Comparison of ENCODE assay signal across 1 cellular context in the genomic region with DNA sequence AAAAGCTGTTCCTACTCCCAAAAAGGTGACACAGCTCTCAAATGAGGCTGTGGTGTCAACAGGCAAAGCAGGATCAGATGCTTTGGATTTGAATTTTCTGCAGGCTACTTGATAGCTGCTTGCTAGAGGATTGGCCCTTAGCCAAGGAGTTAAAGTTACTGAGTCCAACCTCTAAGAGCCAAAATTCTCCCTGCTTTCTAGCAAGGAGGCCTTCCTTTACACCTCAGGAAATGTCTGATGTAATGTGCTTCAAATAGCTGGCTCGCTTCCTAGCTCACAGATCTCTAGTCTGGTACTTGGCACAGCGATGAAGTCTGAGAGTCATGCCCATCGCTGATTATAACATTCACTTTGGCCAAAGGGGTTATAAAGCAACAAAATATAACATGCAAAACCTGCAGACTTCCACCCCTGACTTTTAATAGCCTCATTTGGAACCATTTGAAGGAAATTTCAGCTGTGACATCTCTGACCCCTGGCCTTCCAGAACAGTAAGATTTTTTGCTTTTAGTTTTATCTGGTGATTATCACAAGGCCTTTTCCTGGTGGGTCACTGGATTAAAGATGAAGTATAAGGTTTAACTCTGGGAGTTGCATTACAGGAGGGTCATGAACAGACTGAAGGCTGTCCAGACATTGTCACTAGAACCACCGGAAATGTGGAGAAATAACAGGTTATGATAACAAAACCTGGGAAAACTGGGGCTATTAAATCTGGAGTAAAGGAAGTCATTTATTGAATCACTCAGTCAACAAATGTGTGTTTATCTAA.
TF ChIP-seq lines count a peak whose summit lies in the region.

No MANE protein-coding gene starts in this region.

TF ChIP-seq in WTC11, 78 proteins besides CTCF, POLR2A, EP300 and RAD21 (continued from another document):
- TF ChIP-seq, protein P1, sequence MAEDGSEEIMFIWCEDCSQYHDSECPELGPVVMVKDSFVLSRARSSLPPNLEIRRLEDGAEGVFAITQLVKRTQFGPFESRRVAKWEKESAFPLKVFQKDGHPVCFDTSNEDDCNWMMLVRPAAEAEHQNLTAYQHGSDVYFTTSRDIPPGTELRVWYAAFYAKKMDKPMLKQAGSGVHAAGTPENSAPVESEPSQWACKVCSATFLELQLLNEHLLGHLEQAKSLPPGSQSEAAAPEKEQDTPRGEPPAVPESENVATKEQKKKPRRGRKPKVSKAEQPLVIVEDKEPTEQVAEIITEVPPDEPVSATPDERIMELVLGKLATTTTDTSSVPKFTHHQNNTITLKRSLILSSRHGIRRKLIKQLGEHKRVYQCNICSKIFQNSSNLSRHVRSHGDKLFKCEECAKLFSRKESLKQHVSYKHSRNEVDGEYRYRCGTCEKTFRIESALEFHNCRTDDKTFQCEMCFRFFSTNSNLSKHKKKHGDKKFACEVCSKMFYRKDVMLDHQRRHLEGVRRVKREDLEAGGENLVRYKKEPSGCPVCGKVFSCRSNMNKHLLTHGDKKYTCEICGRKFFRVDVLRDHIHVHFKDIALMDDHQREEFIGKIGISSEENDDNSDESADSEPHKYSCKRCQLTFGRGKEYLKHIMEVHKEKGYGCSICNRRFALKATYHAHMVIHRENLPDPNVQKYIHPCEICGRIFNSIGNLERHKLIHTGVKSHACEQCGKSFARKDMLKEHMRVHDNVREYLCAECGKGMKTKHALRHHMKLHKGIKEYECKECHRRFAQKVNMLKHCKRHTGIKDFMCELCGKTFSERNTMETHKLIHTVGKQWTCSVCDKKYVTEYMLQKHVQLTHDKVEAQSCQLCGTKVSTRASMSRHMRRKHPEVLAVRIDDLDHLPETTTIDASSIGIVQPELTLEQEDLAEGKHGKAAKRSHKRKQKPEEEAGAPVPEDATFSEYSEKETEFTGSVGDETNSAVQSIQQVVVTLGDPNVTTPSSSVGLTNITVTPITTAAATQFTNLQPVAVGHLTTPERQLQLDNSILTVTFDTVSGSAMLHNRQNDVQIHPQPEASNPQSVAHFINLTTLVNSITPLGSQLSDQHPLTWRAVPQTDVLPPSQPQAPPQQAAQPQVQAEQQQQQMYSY (CRISPR knock-in tag; IDR thresholded peaks at IDR 0.05) = no peak
- TF ChIP-seq, protein P2, sequence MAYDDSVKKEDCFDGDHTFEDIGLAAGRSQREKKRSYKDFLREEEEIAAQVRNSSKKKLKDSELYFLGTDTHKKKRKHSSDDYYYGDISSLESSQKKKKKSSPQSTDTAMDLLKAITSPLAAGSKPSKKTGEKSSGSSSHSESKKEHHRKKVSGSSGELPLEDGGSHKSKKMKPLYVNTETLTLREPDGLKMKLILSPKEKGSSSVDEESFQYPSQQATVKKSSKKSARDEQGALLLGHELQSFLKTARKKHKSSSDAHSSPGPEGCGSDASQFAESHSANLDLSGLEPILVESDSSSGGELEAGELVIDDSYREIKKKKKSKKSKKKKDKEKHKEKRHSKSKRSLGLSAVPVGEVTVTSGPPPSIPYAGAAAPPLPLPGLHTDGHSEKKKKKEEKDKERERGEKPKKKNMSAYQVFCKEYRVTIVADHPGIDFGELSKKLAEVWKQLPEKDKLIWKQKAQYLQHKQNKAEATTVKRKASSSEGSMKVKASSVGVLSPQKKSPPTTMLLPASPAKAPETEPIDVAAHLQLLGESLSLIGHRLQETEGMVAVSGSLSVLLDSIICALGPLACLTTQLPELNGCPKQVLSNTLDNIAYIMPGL (CRISPR knock-in tag; IDR thresholded peaks at IDR 0.05) = no peak
- TF ChIP-seq HMGA2 (CRISPR knock-in tag; IDR thresholded peaks at IDR 0.05) (no peak), ZNF138 (CRISPR knock-in tag; conservative IDR thresholded peaks at IDR 0.05) (no peak), FOXP1 (CRISPR knock-in tag; IDR thresholded peaks at IDR 0.05; ENCODE audit: borderline replicate concordance) (no peak)
- TF ChIP-seq, protein P3, sequence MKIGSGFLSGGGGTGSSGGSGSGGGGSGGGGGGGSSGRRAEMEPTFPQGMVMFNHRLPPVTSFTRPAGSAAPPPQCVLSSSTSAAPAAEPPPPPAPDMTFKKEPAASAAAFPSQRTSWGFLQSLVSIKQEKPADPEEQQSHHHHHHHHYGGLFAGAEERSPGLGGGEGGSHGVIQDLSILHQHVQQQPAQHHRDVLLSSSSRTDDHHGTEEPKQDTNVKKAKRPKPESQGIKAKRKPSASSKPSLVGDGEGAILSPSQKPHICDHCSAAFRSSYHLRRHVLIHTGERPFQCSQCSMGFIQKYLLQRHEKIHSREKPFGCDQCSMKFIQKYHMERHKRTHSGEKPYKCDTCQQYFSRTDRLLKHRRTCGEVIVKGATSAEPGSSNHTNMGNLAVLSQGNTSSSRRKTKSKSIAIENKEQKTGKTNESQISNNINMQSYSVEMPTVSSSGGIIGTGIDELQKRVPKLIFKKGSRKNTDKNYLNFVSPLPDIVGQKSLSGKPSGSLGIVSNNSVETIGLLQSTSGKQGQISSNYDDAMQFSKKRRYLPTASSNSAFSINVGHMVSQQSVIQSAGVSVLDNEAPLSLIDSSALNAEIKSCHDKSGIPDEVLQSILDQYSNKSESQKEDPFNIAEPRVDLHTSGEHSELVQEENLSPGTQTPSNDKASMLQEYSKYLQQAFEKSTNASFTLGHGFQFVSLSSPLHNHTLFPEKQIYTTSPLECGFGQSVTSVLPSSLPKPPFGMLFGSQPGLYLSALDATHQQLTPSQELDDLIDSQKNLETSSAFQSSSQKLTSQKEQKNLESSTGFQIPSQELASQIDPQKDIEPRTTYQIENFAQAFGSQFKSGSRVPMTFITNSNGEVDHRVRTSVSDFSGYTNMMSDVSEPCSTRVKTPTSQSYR (CRISPR knock-in tag; IDR thresholded peaks at IDR 0.05) = no peak
- TF ChIP-seq, protein P4, sequence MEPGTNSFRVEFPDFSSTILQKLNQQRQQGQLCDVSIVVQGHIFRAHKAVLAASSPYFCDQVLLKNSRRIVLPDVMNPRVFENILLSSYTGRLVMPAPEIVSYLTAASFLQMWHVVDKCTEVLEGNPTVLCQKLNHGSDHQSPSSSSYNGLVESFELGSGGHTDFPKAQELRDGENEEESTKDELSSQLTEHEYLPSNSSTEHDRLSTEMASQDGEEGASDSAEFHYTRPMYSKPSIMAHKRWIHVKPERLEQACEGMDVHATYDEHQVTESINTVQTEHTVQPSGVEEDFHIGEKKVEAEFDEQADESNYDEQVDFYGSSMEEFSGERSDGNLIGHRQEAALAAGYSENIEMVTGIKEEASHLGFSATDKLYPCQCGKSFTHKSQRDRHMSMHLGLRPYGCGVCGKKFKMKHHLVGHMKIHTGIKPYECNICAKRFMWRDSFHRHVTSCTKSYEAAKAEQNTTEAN (CRISPR knock-in tag; IDR thresholded peaks at IDR 0.05) = no peak
